21 cellular contexts compared by ENCODE assay signal in the genomic region with DNA sequence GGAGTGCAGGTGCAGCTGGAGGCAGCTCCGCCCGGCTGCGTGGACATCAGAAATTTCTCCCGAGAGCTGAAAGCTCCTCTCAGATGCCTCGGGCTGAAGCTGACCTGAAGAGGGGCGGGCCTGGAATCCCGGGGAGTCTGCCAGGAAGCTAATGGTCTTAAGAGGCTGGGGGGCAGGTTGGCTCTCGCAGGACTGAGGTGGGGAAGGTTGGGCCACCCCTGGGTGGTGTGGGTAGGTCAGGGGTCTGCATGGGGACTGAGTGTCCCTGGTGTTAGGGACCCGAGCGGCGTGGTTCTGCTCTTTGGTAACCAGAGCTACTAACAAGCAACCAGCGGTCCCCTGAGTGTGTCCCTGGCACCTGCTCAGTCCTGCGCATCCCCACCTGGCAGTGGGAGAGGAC. TPM values are rescaled to one million over a fixed set of nuclear protein-coding genes. Genes with fewer than 3 reads are reported as not detected.
DNase-seq lines count a peak whose midpoint lies in the region; ATAC-seq, FAIRE-seq and TF ChIP-seq lines count a peak whose summit lies in the region.
"Had no signal": no experiment of that assay in that cellular context is flagged by ENCODE, and none has a peak within 500 bp of the region (broad histone marks: within the 10 kb centered on the region; RNA-seq: fewer than 3 reads in every experiment).

No MANE protein-coding gene starts in this region.

- BruUV-seq in K562 (replicated peaks; lab: Mats Ljungman, UMichigan) (no TSS peak), mammary epithelial cell (replicated peaks; lab: Mats Ljungman, UMichigan) (no TSS peak)

- H3K9me3 ChIP-seq in BE2C (no peaks in the 10 kb centered on the region), K562 (replicated peaks; ENCODE audit: control insufficient read depth, insufficient read depth, low read depth, low read length) (no peaks in the 10 kb centered on the region), mucosa of descending colon (no peaks in the 10 kb centered on the region), mammary epithelial cell (replicated peaks; ENCODE audit: insufficient read depth, low read length) (no peaks in the 10 kb centered on the region)

- WGBS in K562 (ENCODE audit: insufficient coverage, low coverage, missing lambda C conversion rate), result 96% methylated on average over 11 of the region's 13 CpGs
- WGBS in mammary epithelial cell (ENCODE audit: low coverage, missing lambda C conversion rate), result 100% methylated on average over 5 of the region's 13 CpGs

- no peak overlapping the region for H3K27ac ChIP-seq in K562 (ENCODE audit: extremely low read depth, low read depth, low read length)
- no peak overlapping the region for H3K27ac ChIP-seq in mammary epithelial cell (ENCODE audit: insufficient read depth, low read depth, low read length)
- H3K27ac ChIP-seq: GM23248 had no signal

- H3K4me2 ChIP-seq in K562 (ENCODE audit: insufficient read depth, low read length) (no peak overlapping the region), mammary epithelial cell (ENCODE audit: insufficient read depth, low read depth, low read length) (no peak overlapping the region)

- no peak for TF ChIP-seq RAD21 in K562 (CRISPR knock-in tag; conservative IDR thresholded peaks at IDR 0.05 in 1 of 2, IDR thresholded peaks at IDR 0.05 in 1 of 2)

- no peak for TF ChIP-seq POLR2A in K562 (conservative IDR thresholded peaks at IDR 0.05)

- in situ Hi-C loops in K562 (cut with MboI) (no loop called here), mammary epithelial cell (cut with MboI; ENCODE audit: low sequenced_read_pairs in 2 of 2) (loop anchor here in 1 of 2 donors (25.0 kb wide), 1 partner anchor 583 kb away; the partner anchor contains the start of gene ENDOV)

- FAIRE-seq in K562 (lab: Jason Lieb, UNC), result no peak
- FAIRE-seq: D721Med, G401.6, GM12892, H54, HepG2, HTR-8/SVneo had no signal

- TF ChIP-seq CTCF in BE2C (IDR thresholded peaks at IDR 0.05; ENCODE audit: low read depth, low read length) (no peak), GM10266 (IDR thresholded peaks at IDR 0.05; ENCODE audit: control insufficient read depth, insufficient read depth, low read depth, missing control alignments) (no peak), K562 (IDR thresholded peaks at IDR 0.05 in 2 of 3, conservative IDR thresholded peaks at IDR 0.05 in 1 of 3; ENCODE audit: insufficient read depth in 2 of 3, low read depth in 1 of 3, low read length in 3 of 3) (no peak), mucosa of descending colon (IDR thresholded peaks at IDR 0.05) (no peak), mammary epithelial cell (conservative IDR thresholded peaks at IDR 0.05 in 1 of 2, IDR thresholded peaks at IDR 0.05 in 1 of 2; ENCODE audit: extremely low read depth in 1 of 2, insufficient read depth in 1 of 2, low read depth in 1 of 2, low read length in 2 of 2) (no peak)

- no peak for ATAC-seq in K562
- ATAC-seq in mucosa of descending colon, result no peak
- no peak for ATAC-seq in GM19328 (IDR thresholded peaks at IDR 0.05; ENCODE audit: unreplicated experiment)
- ATAC-seq: HepG2 had no signal

- H4K20me1 ChIP-seq in K562 (replicated peaks; ENCODE audit: control insufficient read depth, insufficient read depth, low read length) (no peaks in the 10 kb centered on the region), mammary epithelial cell (ENCODE audit: insufficient read depth, low read length) (no peaks in the 10 kb centered on the region)

- intact Hi-C loops in K562 (cut with micrococcal nuclease) (no loop called here), mucosa of descending colon (cut with DNase I, micrococcal nuclease) (no loop called here), mammary epithelial cell (cut with micrococcal nuclease) (no loop called here)

- H2AFZ ChIP-seq in K562 (ENCODE audit: low read depth, low read length) (no peak overlapping the region), mammary epithelial cell (ENCODE audit: low read depth, low read length) (no peak overlapping the region)
- H2AFZ ChIP-seq: GM23248 had no signal

- H3K36me3 ChIP-seq in BE2C (peaks cover 6% of the 10 kb centered on the region; the same call in 1 of the 2 replicates), K562 (ENCODE audit: control insufficient read depth, insufficient read depth, low read length) (peaks cover 48% of the 10 kb centered on the region; the same call in 1 of the 3 replicates), mucosa of descending colon (ENCODE audit: low read depth) (peaks cover 10% of the 10 kb centered on the region), mammary epithelial cell (ENCODE audit: insufficient read depth, low read length) (peaks cover 4% of the 10 kb centered on the region)

- peaks cover 8% of the 10 kb centered on the region; the same call in 1 of the 2 replicates for H3K27me3 ChIP-seq in BE2C
- H3K27me3 ChIP-seq in K562 (ENCODE audit: control insufficient read depth in 2 of 2, insufficient read depth in 2 of 2, low read length in 2 of 2), result no peaks in the 10 kb centered on the region
- no peaks in the 10 kb centered on the region for H3K27me3 ChIP-seq in mammary epithelial cell (ENCODE audit: insufficient read depth, low read length)

- dilution Hi-C loops in mammary epithelial cell (cut with HindIII; ENCODE audit: low sequenced_read_pairs), result no loop called here

- CTCF ChIA-PET in K562 (lab: Yijun Ruan, JAX; ENCODE audit: low intra/inter-chr PET ratio), result no interaction called here
- CTCF ChIA-PET in mammary epithelial cell (lab: Charles Lee; ENCODE audit: low non-redundant PET), result no interaction called here

- no peak overlapping the region; a peak in 1 of 4 replicates for H3K9ac ChIP-seq in K562 (ENCODE audit: insufficient read depth in 1 of 2, low read depth in 2 of 2, low read length in 2 of 2)
- no peak overlapping the region for H3K9ac ChIP-seq in mammary epithelial cell (ENCODE audit: insufficient read depth, low read length)
- H3K9ac ChIP-seq: GM23248 had no signal

- H3K9me1 ChIP-seq in K562 (ENCODE audit: control insufficient read depth, insufficient read depth, low read length), result no peaks in the 10 kb centered on the region

- DNase-seq in BE2C, result peak; percentile 12
- DNase-seq in GM10266 (ENCODE audit: extremely low spot score), result peak; percentile 21
- DNase-seq in K562 (ENCODE audit: extremely low read depth in 1 of 4, low spot score in 3 of 4), result peak in 1 of 4 experiments; percentile 6
- DNase-seq in mucosa of descending colon, result peak in 2 of 3 donors; percentile 27 to 42
- DNase-seq in activated T-cell treated with anti-CD3 and anti-CD28 coated beads, Interleukin-2, amount 50 U/mL, for 1 hour, result no peak
- DNase-seq in mammary epithelial cell, result no peak
- DNase-seq: ACHN; C1 segment of cervical spinal cord; CD4-positive, alpha-beta memory T cell; COR-L47; DMS153; DMS79 treated with DMSO at 0.1 percent for 48 hours; EL; GM23248 had no signal

- no peak overlapping the region for H3K4me3 ChIP-seq in BE2C (ENCODE audit: low read depth, low read length)
- no peak overlapping the region for H3K4me3 ChIP-seq in K562
- H3K4me3 ChIP-seq in mucosa of descending colon, result no peak overlapping the region
- no peak overlapping the region for H3K4me3 ChIP-seq in mammary epithelial cell (replicated peaks in 1 of 3; ENCODE audit: insufficient read depth in 1 of 3, low read depth in 2 of 3, low read length in 3 of 3)
- H3K4me3 ChIP-seq: GM23248 had no signal

- POLR2A ChIA-PET in K562 (lab: Yijun Ruan, JAX), result interaction anchor here (0.6 kb wide), 2 partner anchors 41 to 1337 kb away, joined by 3 read pairs; no protein-coding TSS in a partner anchor

- TF ChIP-seq EP300 in K562 (IDR thresholded peaks at IDR 0.05; ENCODE audit: low read length), result no peak

- peaks cover 20% of the 10 kb centered on the region for H3K79me2 ChIP-seq in K562 (ENCODE audit: control insufficient read depth, insufficient read depth, low read length)
- H3K79me2 ChIP-seq in mammary epithelial cell (ENCODE audit: insufficient read depth, low read length), result peaks cover 21% of the 10 kb centered on the region

- H3K4me1 ChIP-seq in BE2C (no peaks in the 10 kb centered on the region), K562 (replicated peaks in 1 of 2; ENCODE audit: control insufficient read depth in 2 of 2, insufficient read depth in 2 of 2, low read length in 2 of 2) (peaks cover 9 to 70% of the 10 kb centered on the region in 2 experiments; a peak in 4 of 5 replicates), mucosa of descending colon (ENCODE audit: low read depth) (peaks cover 23% of the 10 kb centered on the region), mammary epithelial cell (ENCODE audit: insufficient read depth, low read length) (peaks cover 17% of the 10 kb centered on the region)

RNA-seq across cellular contexts. Expression of gene CHMP6, which starts 3.5 kb away (rescaled TPM):
- polyA plus RNA-seq in BE2C (2012; ENCODE audit: insufficient read depth, insufficient read length, low read depth), result 21.2 TPM
- 33.8 and 66.2 TPM in 2 replicates for total RNA-seq in K562 (2011; cell fraction: chromatin; rRNA removed; ENCODE audit: low replicate concordance)
- 40.5 and 47.9 TPM in 2 replicates for total RNA-seq in K562 (2011; cell fraction: nucleolus; rRNA removed)
- total RNA-seq in K562 (2011; cell fraction: nucleoplasm; rRNA removed), result 22.9 and 24.6 TPM in 2 replicates
- total RNA-seq in K562 (2014; rRNA removed) (10.3 and 12.9 TPM in 2 replicates), K562 (2014; rRNA removed; fragmentation: Illumina TruSeq; extraction: Trizol) (14.4 and 15.7 TPM in 2 replicates), K562 (2015; rRNA removed; fragmentation: Illumina TruSeq; extraction: Trizol) (12.7 and 13.8 TPM in 2 replicates), K562 (2021) (25.6 and 26.8 TPM in 2 replicates), mucosa of descending colon (10 to 100 TPM; 35.1 to 43.9 (median 35.4) TPM), mammary epithelial cell (10 to 100 TPM; 12.0 to 28.1 TPM)
- polyA plus RNA-seq in K562 (2011; rRNA removed) (8.0 and 13.4 TPM in 2 replicates), K562 (2014; fragmentation: Illumina TruSeq; extraction: Trizol) (11.4 and 15.5 TPM in 2 replicates), K562 (2014; fragmentation: Nextera tagmentation; extraction: Ambion mirVana) (1 to 10 TPM in 1 of 2 experiments, under 1 TPM in 1; 0.25 to 1.8 TPM), K562 (2014; rRNA removed) (28.3 and 30.4 TPM in 2 replicates), mammary epithelial cell (22.9 TPM)
- polyA plus RNA-seq in K562 (2011; cell fraction: cytosol; rRNA removed), result 10.5 and 35.5 TPM in 2 replicates
- 10.7 and 20.1 TPM in 2 replicates for polyA plus RNA-seq in K562 (2011; cell fraction: nucleus; rRNA removed)
- 13.7 and 20.1 TPM in 2 replicates for polyA plus RNA-seq in K562 (2012)
- 11.2 and 15.9 TPM in 2 replicates for polyA minus RNA-seq in K562 (2011; rRNA and poly(A)+ RNA removed)
- 5.0 and 8.7 TPM in 2 replicates for polyA minus RNA-seq in K562 (2011; cell fraction: cytosol; rRNA and poly(A)+ RNA removed)
- 13.5 and 13.7 TPM in 2 replicates for polyA minus RNA-seq in K562 (2011; cell fraction: nucleus; rRNA and poly(A)+ RNA removed)
- 33.4 TPM for polyA minus RNA-seq in mammary epithelial cell

RNA-seq across cellular contexts. Expression of gene BAIAP2, which starts 39.8 kb away (rescaled TPM):
- polyA plus RNA-seq in BE2C (2012; ENCODE audit: insufficient read depth, insufficient read length, low read depth), result 54.3 TPM
- total RNA-seq in K562 (2011; cell fraction: chromatin; rRNA removed; ENCODE audit: low replicate concordance), result 69.8 and 141 TPM in 2 replicates
- 54.5 and 61.0 TPM in 2 replicates for total RNA-seq in K562 (2011; cell fraction: nucleolus; rRNA removed)
- 40.5 and 42.0 TPM in 2 replicates for total RNA-seq in K562 (2011; cell fraction: nucleoplasm; rRNA removed)
- total RNA-seq in K562 (2014; rRNA removed) (26.7 and 31.9 TPM in 2 replicates), K562 (2014; rRNA removed; fragmentation: Illumina TruSeq; extraction: Trizol) (14.2 and 17.7 TPM in 2 replicates), K562 (2015; rRNA removed; fragmentation: Illumina TruSeq; extraction: Trizol) (18.4 and 21.2 TPM in 2 replicates), K562 (2021) (44.7 and 51.6 TPM in 2 replicates), mucosa of descending colon (10 to 100 TPM; 11.6 to 76.7 (median 19.4) TPM), mammary epithelial cell (100 to 1,000 TPM in 1 of 2 donors, 10 to 100 TPM in 1; 30.8 to 114 TPM)
- polyA plus RNA-seq in K562 (2011; rRNA removed) (9.8 and 13.6 TPM in 2 replicates), K562 (2014; fragmentation: Illumina TruSeq; extraction: Trizol) (20.7 and 30.0 TPM in 2 replicates), K562 (2014; fragmentation: Nextera tagmentation; extraction: Ambion mirVana) (1 to 10 TPM; 2.3 to 2.4 TPM), K562 (2014; rRNA removed) (17.3 and 23.2 TPM in 2 replicates), mammary epithelial cell (40.7 TPM)
- polyA plus RNA-seq in K562 (2011; cell fraction: cytosol; rRNA removed), result 9.8 and 28.7 TPM in 2 replicates
- 37.7 and 77.3 TPM in 2 replicates for polyA plus RNA-seq in K562 (2011; cell fraction: nucleus; rRNA removed)
- polyA plus RNA-seq in K562 (2012), result 37.1 and 42.6 TPM in 2 replicates
- 11.9 and 13.6 TPM in 2 replicates for polyA minus RNA-seq in K562 (2011; rRNA and poly(A)+ RNA removed)
- polyA minus RNA-seq in K562 (2011; cell fraction: cytosol; rRNA and poly(A)+ RNA removed), result 22.8 and 24.8 TPM in 2 replicates
- polyA minus RNA-seq in K562 (2011; cell fraction: nucleus; rRNA and poly(A)+ RNA removed), result 38.3 and 38.6 TPM in 2 replicates
- 24.5 TPM for polyA minus RNA-seq in mammary epithelial cell

Comparison
In these comparisons a context has a peak if more than half of its experiments do, and no peak if none do; other contexts are left out.
1. DNase-seq: peak in BE2C (single experiment), GM10266 (single experiment) and mucosa of descending colon (2 of 3); none in activated T-cell treated with anti-CD3 and anti-CD28 coated beads, Interleukin-2, amount 50 U/mL, for 1 hour (single experiment) and mammary epithelial cell (single experiment).